Comparison of ENCODE assay signal across 10 cellular contexts in the genomic region with DNA sequence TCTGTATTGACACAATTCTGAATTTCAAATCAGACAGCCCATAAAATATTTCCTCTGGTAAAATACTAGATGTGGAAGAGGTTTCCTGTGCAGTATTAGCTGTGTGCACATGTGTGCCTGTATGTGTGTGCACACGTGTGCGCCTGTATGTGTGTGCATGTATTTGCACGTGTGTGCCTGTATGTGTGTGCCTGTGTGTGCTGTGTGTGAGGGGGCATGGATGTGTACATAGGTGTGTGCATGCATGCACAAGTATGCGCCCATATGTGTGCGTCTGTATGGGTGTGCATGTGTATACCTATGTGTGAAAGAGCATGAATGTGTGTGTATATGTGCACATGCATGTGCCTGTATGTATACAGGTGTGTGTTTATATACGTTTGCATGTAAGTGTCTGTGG.
"Had no signal": no experiment of that assay in that cellular context is flagged by ENCODE, and none has a peak within 500 bp of the region (broad histone marks: within the 10 kb centered on the region; RNA-seq: fewer than 3 reads in every experiment).

No MANE protein-coding gene starts in this region.

- H2AFZ ChIP-seq: GM23248 had no signal

- DNase-seq: GM23248, GOT3, H9, HCEC 1CT, HFFc6, KBM-7 had no signal

- H3K4me1 Mint-ChIP-seq: IgD-negative memory B cell had no signal

- H3K9ac ChIP-seq: GM23248, KMS-11 had no signal

- H3K27ac Mint-ChIP-seq: H9, HFFc6, IgD-negative memory B cell had no signal

- H3K4me3 ChIP-seq: GM23248 had no signal

- FAIRE-seq: H54 had no signal

- H3K27ac ChIP-seq: GM23248, HL-60, KMS-11 had no signal

- H3K9me3 Mint-ChIP-seq: HFFc6 had no signal

- H3K4me2 ChIP-seq: KMS-11 had no signal

- H3K4me3 Mint-ChIP-seq: H9, HFFc6, IgD-negative memory B cell had no signal
